In genomic region chr5:101292199-101292598, GRCh38 we compare ENCODE assay signal across 19 cellular contexts.
DNase-seq lines count a peak whose midpoint lies in the region; ATAC-seq lines count a peak whose summit lies in the region.
"Had no signal": no experiment of that assay in that cellular context is flagged by ENCODE, and none has a peak within 500 bp of the region (broad histone marks: within the 10 kb centered on the region; RNA-seq: fewer than 3 reads in every experiment).

No MANE protein-coding gene starts in this region.

- no peak for ATAC-seq in GM21515 (IDR thresholded peaks at IDR 0.05; ENCODE audit: unreplicated experiment)
- ATAC-seq: T-helper 17 cell had no signal

- peak; percentile 39 for DNase-seq in DMS153 (lab: John Stamatoyannopoulos, UW)
- peak; percentile 54 for DNase-seq in DMS53 treated with DMSO at 0.1 percent for 48 hours (lab: John Stamatoyannopoulos, UW; ENCODE audit: unreplicated experiment)
- peak; percentile 3 for DNase-seq in NCI-H2171 (lab: John Stamatoyannopoulos, UW)
- DNase-seq in SHP77 (lab: John Stamatoyannopoulos, UW): peak; percentile 28 to 30
- DNase-seq in HT-29 (ENCODE audit: low spot score): no peak
- no peak for DNase-seq in KBM-7
- DNase-seq: CD4-positive, CD25-positive, alpha-beta regulatory T cell; COR-L47; GM23248; H9; MV-4-11; NCI-H1417; NCI-H1694 treated with DMSO at 0.1 percent for 48 hours; NCI-H2081 treated with DMSO at 0.1 percent for 48 hours; NCI-H446; NCI-H774; Peyer's patch; T-helper 17 cell had no signal

- in situ Hi-C loops in KBM-7 (cut with MboI; ENCODE audit: low pct_unique_long_range_greater_than_20kb, low sequenced_read_pairs): no loop called here

Comparison
In these comparisons a context has a peak if more than half of its experiments do, and no peak if none do; other contexts are left out.
1. DNase-seq: peak in DMS153 (single experiment), DMS53 treated with DMSO at 0.1 percent for 48 hours (single experiment), NCI-H2171 (single experiment) and SHP77 (2 of 2); none in HT-29 (single experiment) and KBM-7 (single experiment).